ENCODE assay signal across 8 cellular contexts in the genomic region with DNA sequence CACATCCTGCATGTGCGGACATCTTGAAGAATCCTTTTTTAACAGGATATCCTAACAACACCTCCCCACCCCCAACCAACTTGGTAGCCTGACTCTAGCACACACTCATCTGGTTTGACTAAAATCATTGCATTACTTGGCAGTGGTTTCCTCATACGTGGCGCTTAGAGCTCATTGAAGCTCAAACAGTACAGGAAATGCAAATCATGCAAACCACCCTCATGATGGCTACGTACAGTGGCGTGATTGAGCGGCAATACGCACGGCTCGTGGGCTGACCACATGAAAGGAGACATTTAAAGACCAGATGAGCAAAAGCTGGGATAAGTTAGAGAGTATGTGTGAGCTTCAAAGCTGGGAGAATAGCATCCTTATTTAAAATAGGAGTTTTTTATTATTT.
A peak's percentile ranks its signal among the peaks of the same experiment; 100 is the strongest.
DNase-seq lines count a peak whose midpoint lies in the region; ATAC-seq, FAIRE-seq and TF ChIP-seq lines count a peak whose summit lies in the region.

No MANE protein-coding gene starts in this region.

- peak; percentile 41 to 48 for DNase-seq in activated CD4-positive, alpha-beta T cell treated with anti-CD3 and anti-CD28 coated beads for 24 hours (ENCODE audit: low read depth in 2 of 2)
- DNase-seq in endothelial cell (ENCODE audit: low spot score): peak; percentile 16
- peak; percentile 29 for DNase-seq in stimulated activated CD8-positive, alpha-beta memory T cell treated with anti-CD3 and anti-CD28 coated beads, Interleukin-7, amount 100 ng/mL, for 24 hours (ENCODE audit: low read depth)
- no peak for DNase-seq in midbrain (lab: John Stamatoyannopoulos, UW)
- no peak for DNase-seq in suprapubic skin (ENCODE audit: low spot score in 2 of 2)
- no peak for DNase-seq in frontal cortex (ENCODE audit: low spot score in 2 of 2)

- H3K27me3 Mint-ChIP-seq in endothelial cell (ENCODE audit: unreplicated experiment): no peaks in the 10 kb centered on the region

- no peak for TF ChIP-seq POLR2A in suprapubic skin (IDR thresholded peaks at IDR 0.05)

- H3K4me3 ChIP-seq in suprapubic skin: no peak overlapping the region

- 68% methylated on average over 9 of the region's 9 CpGs for WGBS in suprapubic skin

- H3K27me3 ChIP-seq in suprapubic skin: no peaks in the 10 kb centered on the region

- H3K27ac Mint-ChIP-seq in endothelial cell (ENCODE audit: unreplicated experiment): peak overlapping the region; percentile 80

- ATAC-seq in GM18867 (IDR thresholded peaks at IDR 0.05; ENCODE audit: unreplicated experiment) (peak; percentile 99), HG03025 (IDR thresholded peaks at IDR 0.05; ENCODE audit: low FRiP score, unreplicated experiment) (peak; percentile 63)

- H3K27ac ChIP-seq in suprapubic skin: no peak overlapping the region

- no peaks in the 10 kb centered on the region for H3K9me3 Mint-ChIP-seq in endothelial cell (ENCODE audit: unreplicated experiment)

- peaks cover 8% of the 10 kb centered on the region for H3K4me1 Mint-ChIP-seq in endothelial cell (ENCODE audit: unreplicated experiment)

- TF ChIP-seq CTCF in endothelial cell (IDR thresholded peaks at IDR 0.05; ENCODE audit: unreplicated experiment) (no peak), suprapubic skin (IDR thresholded peaks at IDR 0.05) (no peak)

- TF ChIP-seq EP300 in suprapubic skin (IDR thresholded peaks at IDR 0.05): no peak

- no peak overlapping the region for H3K4me3 Mint-ChIP-seq in endothelial cell (ENCODE audit: unreplicated experiment)

- H3K9me3 ChIP-seq in suprapubic skin: no peaks in the 10 kb centered on the region

- no peaks in the 10 kb centered on the region for H3K36me3 ChIP-seq in suprapubic skin

- H3K4me1 ChIP-seq in suprapubic skin: no peaks in the 10 kb centered on the region

- no peaks in the 10 kb centered on the region for H3K36me3 Mint-ChIP-seq in endothelial cell (ENCODE audit: low read depth, unreplicated experiment)

- no peak for FAIRE-seq in frontal cortex (lab: Jason Lieb, UNC)

Comparison
In these comparisons a context has a peak if more than half of its experiments do, and no peak if none do; other contexts are left out.
1. DNase-seq: peak in activated CD4-positive, alpha-beta T cell treated with anti-CD3 and anti-CD28 coated beads for 24 hours (2 of 2), endothelial cell (single experiment) and stimulated activated CD8-positive, alpha-beta memory T cell treated with anti-CD3 and anti-CD28 coated beads, Interleukin-7, amount 100 ng/mL, for 24 hours (single experiment); none in midbrain (single experiment), suprapubic skin (0 of 2) and frontal cortex (0 of 2).